Comparison of ENCODE assay signal across 8 cellular contexts in the genomic region with DNA sequence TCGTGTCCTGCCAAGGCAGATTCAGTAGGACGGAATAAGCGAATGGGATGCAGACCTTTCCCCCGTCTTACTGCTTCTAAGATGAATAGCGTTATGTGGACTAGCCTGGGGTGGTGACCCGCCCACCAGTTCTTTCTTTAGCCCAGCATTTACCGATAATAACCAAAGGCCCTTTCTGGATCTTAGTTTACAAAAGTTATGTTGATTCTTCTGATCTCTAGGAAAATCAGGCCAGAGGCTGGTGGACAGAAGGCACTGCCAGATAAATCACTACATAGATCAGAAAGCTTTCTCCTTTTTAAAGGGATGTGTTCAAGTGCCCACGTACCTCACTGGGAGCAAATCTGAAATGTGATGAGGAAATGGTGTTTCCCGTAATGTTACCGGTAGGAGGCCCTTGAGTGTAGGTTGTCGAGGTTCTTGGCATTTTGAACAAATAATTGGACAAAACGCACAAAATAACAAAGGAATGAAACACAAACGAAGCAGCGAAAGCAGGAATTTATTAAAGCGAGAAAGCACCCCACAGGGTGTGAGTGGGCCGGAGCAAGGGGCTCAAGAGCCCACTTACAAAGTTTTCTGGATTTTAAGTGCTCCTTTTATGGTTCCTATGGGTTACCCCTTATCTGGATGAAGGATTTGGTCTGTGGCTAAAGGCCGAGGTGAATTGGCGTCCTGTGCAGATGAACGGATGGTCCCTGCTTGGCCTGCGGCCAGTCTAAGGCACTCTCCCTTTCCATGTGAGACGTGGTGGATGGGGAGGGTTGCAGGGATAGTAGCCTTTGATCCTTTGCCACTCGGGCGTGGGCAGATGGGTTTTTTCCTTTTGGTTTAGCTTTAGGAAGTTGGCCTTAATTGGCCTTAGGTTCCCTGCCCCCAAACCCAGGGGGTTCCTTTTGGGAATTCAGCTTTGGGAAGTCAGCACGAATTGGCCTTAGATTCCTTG. TPM values are rescaled to one million over a fixed set of nuclear protein-coding genes. Genes with fewer than 3 reads are reported as not detected.
DNase-seq lines count a peak whose midpoint lies in the region; ATAC-seq and TF ChIP-seq lines count a peak whose summit lies in the region.

No MANE protein-coding gene starts in this region.

- intact Hi-C loops in mammary epithelial cell (cut with micrococcal nuclease), result loop anchor here (1.0 to 10.0 kb wide), 3 partner anchors 57 to 592 kb away; partner anchors contain the start of genes CSNK1G1 and USP3
- intact Hi-C loops in aorta (cut with DNase I), result no loop called here

- peaks cover 3% of the 10 kb centered on the region for H3K79me1 ChIP-seq in mesenchymal stem cell (replicated peaks; ENCODE audit: low read length, poor library complexity, severe bottlenecking)

- H2BK15ac ChIP-seq in mesenchymal stem cell (ENCODE audit: low read depth, poor library complexity, severe bottlenecking), result no peak overlapping the region

- in situ Hi-C loops in mammary epithelial cell (cut with MboI; ENCODE audit: low sequenced_read_pairs in 2 of 2), result no loop called here

- H3K9ac ChIP-seq in mammary epithelial cell (ENCODE audit: insufficient read depth, low read length), result peak overlapping the region; percentile 86
- peak overlapping the region; percentile 95 for H3K9ac ChIP-seq in mesenchymal stem cell (ENCODE audit: low read length)

- no peaks in the 10 kb centered on the region for H3K27me3 ChIP-seq in mammary epithelial cell (ENCODE audit: insufficient read depth, low read length)
- H3K27me3 ChIP-seq in mesenchymal stem cell (ENCODE audit: control insufficient read depth in 1 of 2, insufficient read depth in 1 of 2, low read length in 2 of 2), result no peaks in the 10 kb centered on the region
- H3K27me3 ChIP-seq in aorta (ENCODE audit: control insufficient read depth in 1 of 2, insufficient read depth in 2 of 2, low read length in 1 of 2), result no peaks in the 10 kb centered on the region

- POLR2A ChIA-PET in GM10248 (lab: Yijun Ruan, JAX), result no interaction called here

- H2BK12ac ChIP-seq in mesenchymal stem cell (ENCODE audit: low read length in 2 of 2), result no peak overlapping the region

- no peaks in the 10 kb centered on the region for H4K20me1 ChIP-seq in mammary epithelial cell (ENCODE audit: insufficient read depth, low read length)

- peak overlapping the region in 1 of 2 experiments; percentile 96 for H3K23ac ChIP-seq in mesenchymal stem cell (ENCODE audit: low read length in 2 of 2)

- BruUV-seq in mammary epithelial cell (replicated peaks; lab: Mats Ljungman, UMichigan), result no TSS peak

- H2BK5ac ChIP-seq in mesenchymal stem cell (ENCODE audit: low read depth, low read length, poor library complexity, severe bottlenecking), result no peak overlapping the region

- H3K9me3 ChIP-seq in mammary epithelial cell (replicated peaks; ENCODE audit: insufficient read depth, low read length) (no peaks in the 10 kb centered on the region), mesenchymal stem cell (ENCODE audit: control insufficient read depth, low read length) (no peaks in the 10 kb centered on the region), aorta (ENCODE audit: control insufficient read depth, low read length) (no peaks in the 10 kb centered on the region)

- H3K27ac ChIP-seq in mammary epithelial cell (ENCODE audit: insufficient read depth, low read depth, low read length) (peak overlapping the region; percentile 69), mesenchymal stem cell (ENCODE audit: low read length, poor library complexity, severe bottlenecking) (peak overlapping the region; percentile 17), aorta (ENCODE audit: low read depth in 1 of 2, low read length in 2 of 2) (peak overlapping the region in 1 of 2 donors; percentile 15)

- DNase-seq in NCI-H748 (lab: John Stamatoyannopoulos, UW; ENCODE audit: unreplicated experiment) (peak; percentile 7), NCI-H748 treated with DMSO at 0.1 percent for 48 hours (lab: John Stamatoyannopoulos, UW) (no peak), NCI-H1105 treated with DMSO at 0.1 percent for 48 hours (lab: John Stamatoyannopoulos, UW) (peak; percentile 33), mammary epithelial cell (peak; percentile 42), mesenchymal stem cell (peak; percentile 51), aorta (no peak), GM10248 (ENCODE audit: extremely low spot score) (no peak)

- WGBS in mammary epithelial cell (ENCODE audit: low coverage, missing lambda C conversion rate), result 2% methylated on average over 24 of the region's 24 CpGs
- WGBS in mesenchymal stem cell, result 14% methylated on average over 20 of the region's 24 CpGs
- 3% methylated on average over 24 of the region's 24 CpGs for WGBS in aorta, 2 donors

- no peak overlapping the region for H3K18ac ChIP-seq in mesenchymal stem cell (ENCODE audit: low read depth in 1 of 2, low read length in 2 of 2)

- H4K91ac ChIP-seq in mesenchymal stem cell (ENCODE audit: low read length), result no peak overlapping the region

- H2AFZ ChIP-seq in mammary epithelial cell (ENCODE audit: low read depth, low read length), result peak overlapping the region; percentile 93
- no peak overlapping the region for H2AFZ ChIP-seq in mesenchymal stem cell (ENCODE audit: low read depth, low read length)

- TF ChIP-seq CTCF in mammary epithelial cell (conservative IDR thresholded peaks at IDR 0.05 in 1 of 2, IDR thresholded peaks at IDR 0.05 in 1 of 2; ENCODE audit: extremely low read depth in 1 of 2, insufficient read depth in 1 of 2, low read depth in 1 of 2, low read length in 2 of 2) (peak; percentile 11 to 32), GM10248 (IDR thresholded peaks at IDR 0.05; ENCODE audit: control extremely low read depth, extremely low read depth, low read depth, missing control alignments) (no peak)

- ATAC-seq in aorta (ENCODE audit: low FRiP score), result no peak
- no peak for ATAC-seq in HG03571 (IDR thresholded peaks at IDR 0.05; ENCODE audit: unreplicated experiment)

- no peak overlapping the region for H2BK120ac ChIP-seq in mesenchymal stem cell (ENCODE audit: low read depth, low read length)

- no peak overlapping the region for H2AK5ac ChIP-seq in mesenchymal stem cell (ENCODE audit: low read length, severe bottlenecking)

- H3K79me2 ChIP-seq in mammary epithelial cell (ENCODE audit: insufficient read depth, low read length), result peaks cover 81% of the 10 kb centered on the region

- dilution Hi-C loops in mammary epithelial cell (cut with HindIII; ENCODE audit: low sequenced_read_pairs), result no loop called here

- H3K4ac ChIP-seq in mesenchymal stem cell (ENCODE audit: low read depth in 1 of 2, low read length in 2 of 2), result peak overlapping the region in 1 of 2 experiments; percentile 89

- peak overlapping the region; percentile 12 for H4K8ac ChIP-seq in mesenchymal stem cell (ENCODE audit: low read length)

- peak overlapping the region in 1 of 2 experiments; percentile 23 for H3K14ac ChIP-seq in mesenchymal stem cell (ENCODE audit: low read length in 2 of 2)

- H3K4me1 ChIP-seq in mammary epithelial cell (ENCODE audit: insufficient read depth, low read length), result peaks cover 33% of the 10 kb centered on the region
- H3K4me1 ChIP-seq in mesenchymal stem cell (ENCODE audit: control insufficient read depth, insufficient read depth, low read depth, low read length), result peaks cover 10% of the 10 kb centered on the region
- H3K4me1 ChIP-seq in aorta (ENCODE audit: control insufficient read depth in 1 of 2, insufficient read depth in 2 of 2, low read length in 2 of 2), result no peaks in the 10 kb centered on the region

- CTCF ChIA-PET in mammary epithelial cell (lab: Charles Lee; ENCODE audit: low non-redundant PET), result interaction anchor here (0.6 to 0.7 kb wide), 2 partner anchors 22 to 53 kb away, joined by 3 to 7 read pairs; no protein-coding TSS in a partner anchor
- CTCF ChIA-PET in GM10248 (lab: Yijun Ruan, JAX), result interaction anchor here (1.3 to 7.1 kb wide), 4 partner anchors 10 to 209 kb away, joined by 3 to 33 read pairs (median 11); partner anchors contain the start of gene SNX22

- H3K4me3 ChIP-seq in mammary epithelial cell (replicated peaks in 1 of 3; ENCODE audit: insufficient read depth in 1 of 3, low read depth in 2 of 3, low read length in 3 of 3), result peak overlapping the region; percentile 80 to 98 (median 94)
- peak overlapping the region; percentile 88 to 99 for H3K4me3 ChIP-seq in mesenchymal stem cell (ENCODE audit: insufficient read depth in 1 of 2, low read depth in 1 of 2, low read length in 2 of 2)
- H3K4me3 ChIP-seq in aorta (ENCODE audit: low read length in 2 of 2), result peak overlapping the region; percentile 33 to 87

- H3K4me2 ChIP-seq in mammary epithelial cell (ENCODE audit: insufficient read depth, low read depth, low read length), result peak overlapping the region; percentile 92
- H3K4me2 ChIP-seq in mesenchymal stem cell (ENCODE audit: low read length, poor library complexity, severe bottlenecking), result peak overlapping the region; percentile 89

- H3K36me3 ChIP-seq in mammary epithelial cell (ENCODE audit: insufficient read depth, low read length) (no peaks in the 10 kb centered on the region), mesenchymal stem cell (ENCODE audit: control insufficient read depth in 1 of 2, insufficient read depth in 2 of 2, low read depth in 1 of 2, low read length in 2 of 2) (peaks cover 0 to 3% of the 10 kb centered on the region in 2 experiments), aorta (ENCODE audit: control insufficient read depth in 1 of 2, insufficient read depth in 2 of 2, low read length in 1 of 2) (no peaks in the 10 kb centered on the region)

RNA-seq across cellular contexts. Expression of gene SNX1, which starts 1.0 kb away (rescaled TPM):
- 100 to 1,000 TPM in 1 of 2 donors, 10 to 100 TPM in 1; 42.5 to 100 TPM for total RNA-seq in mammary epithelial cell
- polyA plus RNA-seq in mammary epithelial cell, result 75.5 TPM
- polyA minus RNA-seq in mammary epithelial cell, result 35.7 TPM
- polyA plus RNA-seq in mesenchymal stem cell (2013, experiment 1 of 2), result 65.3 TPM
- 56.2 TPM for polyA plus RNA-seq in mesenchymal stem cell (2013, experiment 2 of 2)
- total RNA-seq in aorta, result 100 to 1,000 TPM; 122 to 153 TPM
- polyA plus RNA-seq in aorta, result 10 to 100 TPM; 54.6 to 57.7 TPM

RNA-seq across cellular contexts. Expression of gene CIAO2A, which starts 3.1 kb away (rescaled TPM):
- total RNA-seq in mammary epithelial cell (10 to 100 TPM; 31.8 to 47.0 TPM), aorta (10 to 100 TPM; 23.2 to 27.4 TPM)
- polyA plus RNA-seq in mammary epithelial cell (44.6 TPM), aorta (10 to 100 TPM; 24.1 to 81.9 TPM)
- 76.9 TPM for polyA minus RNA-seq in mammary epithelial cell
- 65.4 TPM for polyA plus RNA-seq in mesenchymal stem cell (2013, experiment 1 of 2)
- 92.1 TPM for polyA plus RNA-seq in mesenchymal stem cell (2013, experiment 2 of 2)

RNA-seq across cellular contexts. Expression of gene DAPK2, which starts 50.5 kb away (rescaled TPM):
- total RNA-seq in mammary epithelial cell (1 to 10 TPM in 1 of 2 donors, under 1 TPM in 1; 0.82 to 2.3 TPM), aorta (1 to 10 TPM; 6.0 to 8.0 TPM)
- polyA plus RNA-seq in mammary epithelial cell (0.80 TPM), aorta (1 to 10 TPM; 2.0 to 8.1 TPM)
- polyA minus RNA-seq in mammary epithelial cell, result not detected
- 0.10 TPM for polyA plus RNA-seq in mesenchymal stem cell (2013, experiment 1 of 2)
- polyA plus RNA-seq in mesenchymal stem cell (2013, experiment 2 of 2), result 0.12 TPM

RNA-seq across cellular contexts. Expression of gene SNX22, which starts 54.8 kb away (rescaled TPM):
- total RNA-seq in mammary epithelial cell (under 1 TPM; 0.17 to 0.31 TPM), aorta (under 1 TPM; 0.36 to 0.39 TPM)
- polyA plus RNA-seq in mammary epithelial cell (0.05 TPM), aorta (under 1 TPM; 0.38 to 0.90 TPM)
- polyA minus RNA-seq in mammary epithelial cell, result not detected
- polyA plus RNA-seq in mesenchymal stem cell (2013, experiment 1 of 2), result 0.03 TPM
- polyA plus RNA-seq in mesenchymal stem cell (2013, experiment 2 of 2), result 0.01 TPM

Comparison
In these comparisons a context has a peak if more than half of its experiments do, and no peak if none do; other contexts are left out.
1. DNase-seq: peak in NCI-H748 (single experiment), NCI-H1105 treated with DMSO at 0.1 percent for 48 hours (single experiment), mammary epithelial cell (single experiment) and mesenchymal stem cell (single experiment); none in NCI-H748 treated with DMSO at 0.1 percent for 48 hours (single experiment), aorta (0 of 2) and GM10248 (single experiment).
2. Peak in every context shown above with its lines, with median percentiles within 50 percentile points of each other: H3K4me3 ChIP-seq.